1 cellular context compared by ENCODE assay signal in the genomic region with DNA sequence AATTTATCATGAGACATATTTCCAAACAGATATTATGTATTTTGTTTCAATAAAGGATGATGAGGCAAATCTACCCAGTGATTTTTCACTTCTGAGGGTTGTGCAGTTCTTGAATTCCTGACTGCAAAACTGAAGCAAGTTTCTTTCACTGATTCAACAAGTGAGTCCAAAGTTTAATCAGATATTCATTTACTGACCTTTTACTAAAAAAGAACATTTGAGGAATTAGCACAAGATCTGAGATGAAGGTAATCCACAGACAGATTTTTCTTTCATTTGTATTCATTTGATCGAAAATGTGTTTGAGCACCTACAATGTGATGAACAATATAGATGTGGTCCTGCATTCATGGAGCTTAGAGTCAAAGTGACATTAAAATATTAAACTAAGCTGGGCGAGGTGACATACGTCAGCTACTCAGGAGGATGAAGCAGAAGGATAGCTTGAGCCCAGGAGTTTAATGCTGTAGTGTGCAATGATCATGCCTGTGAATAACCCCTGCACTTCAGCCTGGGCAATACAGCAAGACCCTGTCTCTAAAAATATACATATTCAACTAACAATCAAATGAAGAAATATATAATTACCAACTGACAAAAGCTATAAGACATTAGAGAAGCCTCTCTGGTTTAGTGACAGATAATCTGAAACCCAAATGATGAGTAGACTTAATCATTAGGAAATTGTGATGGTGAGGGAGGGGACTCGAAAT.
A peak's percentile ranks its signal among the peaks of the same experiment; 100 is the strongest.
TF ChIP-seq lines count a peak whose summit lies in the region.

No MANE protein-coding gene starts in this region.

TF ChIP-seq in HepG2, 621 proteins besides CTCF, POLR2A, EP300 and RAD21 (continued from another document):
- TF ChIP-seq ZBTB10 (CRISPR knock-in tag; IDR thresholded peaks at IDR 0.05; ENCODE audit: borderline replicate concordance) (no peak), ZNF282 (IDR thresholded peaks at IDR 0.05; ENCODE audit: partially characterized antibody) (no peak), ZNF121 (CRISPR knock-in tag; IDR thresholded peaks at IDR 0.05) (peak; percentile 68; the same call in 1 of the 2 replicates), TEAD3 (CRISPR knock-in tag; optimal IDR thresholded peaks at IDR 0.05; ENCODE audit: borderline replicate concordance) (no peak)
- TF ChIP-seq, protein P1, sequence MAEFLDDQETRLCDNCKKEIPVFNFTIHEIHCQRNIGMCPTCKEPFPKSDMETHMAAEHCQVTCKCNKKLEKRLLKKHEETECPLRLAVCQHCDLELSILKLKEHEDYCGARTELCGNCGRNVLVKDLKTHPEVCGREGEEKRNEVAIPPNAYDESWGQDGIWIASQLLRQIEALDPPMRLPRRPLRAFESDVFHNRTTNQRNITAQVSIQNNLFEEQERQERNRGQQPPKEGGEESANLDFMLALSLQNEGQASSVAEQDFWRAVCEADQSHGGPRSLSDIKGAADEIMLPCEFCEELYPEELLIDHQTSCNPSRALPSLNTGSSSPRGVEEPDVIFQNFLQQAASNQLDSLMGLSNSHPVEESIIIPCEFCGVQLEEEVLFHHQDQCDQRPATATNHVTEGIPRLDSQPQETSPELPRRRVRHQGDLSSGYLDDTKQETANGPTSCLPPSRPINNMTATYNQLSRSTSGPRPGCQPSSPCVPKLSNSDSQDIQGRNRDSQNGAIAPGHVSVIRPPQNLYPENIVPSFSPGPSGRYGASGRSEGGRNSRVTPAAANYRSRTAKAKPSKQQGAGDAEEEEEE (CRISPR knock-in tag; IDR thresholded peaks at IDR 0.05; ENCODE audit: borderline replicate concordance): no peak
